In the genomic region with DNA sequence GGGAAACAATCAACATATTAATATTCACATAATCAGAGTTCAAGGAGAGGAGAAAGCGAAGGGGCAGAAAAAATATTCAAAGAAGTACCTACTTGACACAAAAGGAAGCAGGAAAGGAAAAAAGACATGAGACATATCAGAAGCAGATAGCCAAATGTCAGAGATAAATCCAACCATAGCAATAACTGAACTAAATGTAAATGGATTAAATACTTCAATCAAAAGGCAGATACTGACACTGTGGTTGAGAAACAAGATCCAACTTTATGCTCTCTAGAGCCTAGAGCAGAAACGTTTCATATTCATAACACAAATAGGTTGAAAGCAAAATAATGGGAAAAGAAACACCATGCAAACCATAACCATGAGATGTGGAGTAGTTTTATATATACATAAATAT, we compare ENCODE assay signal across 39 cellular contexts. TPM values are rescaled to one million over a fixed set of nuclear protein-coding genes. Genes with fewer than 3 reads are reported as not detected.
"Had no signal": no experiment of that assay in that cellular context is flagged by ENCODE, and none has a peak within 500 bp of the region (broad histone marks: within the 10 kb centered on the region; RNA-seq: fewer than 3 reads in every experiment).

No MANE protein-coding gene starts in this region.

- H3K36me3 ChIP-seq: breast epithelium had no signal

- H3K27me3 ChIP-seq: adrenal gland, ascending aorta, body of pancreas, brain microvascular endothelial cell, cardiac muscle cell had no signal

- H3K4me3 ChIP-seq: adrenal gland, ascending aorta, body of pancreas, breast epithelium, cardiac muscle cell had no signal

- ATAC-seq: activated naive CD4-positive, alpha-beta T cell treated with anti-CD3 and anti-CD28 coated beads, Interleukin-2, amount 50 U/mL, for 72 hours; activated naive CD8-positive, alpha-beta T cell treated with anti-CD3 and anti-CD28 coated beads, Interleukin-2, amount 50 U/mL, for 24 hours; activated T-cell treated with anti-CD3 and anti-CD28 coated beads, Interleukin-2, amount 50 U/mL, for 4 hours; activated T-cell treated with anti-CD3 and anti-CD28 coated beads, Interleukin-2, amount 50 U/mL, for 72 hours; activated T-helper 17 cell treated with anti-CD3 and anti-CD28 coated beads, Interleukin-2, amount 50 U/mL, for 72 hours; body of pancreas had no signal

- DNase-seq: activated effector memory CD4-positive, alpha-beta T cell treated with anti-CD3 and anti-CD28 coated beads, Interleukin-2, amount 50 U/mL, for 16 hours; activated effector memory CD4-positive, alpha-beta T cell treated with Interleukin-2 at 50 U/mL for 16 hours; activated gamma-delta T cell; activated gamma-delta T cell treated with Interleukin-2 at 50 U/mL for 16 hours; activated naive CD4-positive, alpha-beta T cell; activated naive CD4-positive, alpha-beta T cell treated with anti-CD3 and anti-CD28 coated beads for 36 hours; activated naive CD4-positive, alpha-beta T cell treated with anti-CD3 and anti-CD28 coated beads, Interleukin-2, amount 10 ng/mL, durations not matched to agents 7 days and 5 days; activated naive CD4-positive, alpha-beta T cell treated with anti-CD3 and anti-CD28 coated beads, Interleukin-2, amount 50 U/mL, for 16 hours; activated naive CD4-positive, alpha-beta T cell treated with Interleukin-2 at 50 U/mL for 16 hours; activated naive CD8-positive, alpha-beta T cell treated with anti-CD3 and anti-CD28 coated beads for 36 hours; activated naive CD8-positive, alpha-beta T cell treated with anti-CD3 and anti-CD28 coated beads, Interleukin-2, amount 10 ng/mL, durations not matched to agents 7 days and 5 days; activated naive CD8-positive, alpha-beta T cell treated with anti-CD3 and anti-CD28 coated beads, Interleukin-2, amount 50 U/mL, for 24 hours; activated T-cell treated with anti-CD3 and anti-CD28 coated beads, Interleukin-2, amount 50 U/mL, for 24 hours; activated T-cell treated with anti-CD3 and anti-CD28 coated beads, Interleukin-2, amount 50 U/mL, for 4 hours; activated T-cell treated with anti-CD3 and anti-CD28 coated beads, Interleukin-2, amount 50 U/mL, for 48 hours; activated T-cell treated with anti-CD3 and anti-CD28 coated beads, Interleukin-2, amount 50 U/mL, for 72 hours; amniotic stem cell; amygdala; anterior cingulate cortex; aorta; brain microvascular endothelial cell; caudate nucleus; central memory CD4-positive, alpha-beta T cell; cerebellar nuclear complex had no signal

- H3K27ac ChIP-seq: adrenal gland, ascending aorta, body of pancreas, brain microvascular endothelial cell, breast epithelium, cardiac muscle cell had no signal

- H3K4me1 ChIP-seq: adrenal gland, ascending aorta, body of pancreas, breast epithelium had no signal

- FAIRE-seq: astrocyte, bronchial epithelial cell had no signal

- H3K9me3 ChIP-seq: adrenal gland, ascending aorta, body of pancreas had no signal

RNA-seq across cellular contexts. Expression of gene LCN1, which starts 11.8 kb away (rescaled TPM):
- total RNA-seq: activated naive CD4-positive, alpha-beta T cell treated with anti-CD3 and anti-CD28 coated beads, Interleukin-2, amount 50 U/mL, for 72 hours; activated naive CD8-positive, alpha-beta T cell treated with anti-CD3 and anti-CD28 coated beads for 36 hours; activated naive CD8-positive, alpha-beta T cell treated with anti-CD3 and anti-CD28 coated beads, Interleukin-2, amount 10 ng/mL, durations not matched to agents 7 days and 5 days; activated T-cell treated with anti-CD3 and anti-CD28 coated beads, Interleukin-2, amount 50 U/mL, for 4 hours; activated T-cell treated with anti-CD3 and anti-CD28 coated beads, Interleukin-2, amount 50 U/mL, for 72 hours; activated T-helper 1 cell treated with anti-CD3 and anti-CD28 coated beads, Interleukin-12 subunit alpha, Interleukin-12 subunit beta, Interleukin-2, Interleukin-4 antibody, amounts not matched to agents 30 ng/mL and 10 ng/mL and 1 ng/mL, durations not matched to agents 14 hours and 24 hours and 36 hours; activated T-helper 17 cell treated with anti-CD3 and anti-CD28 coated beads, Interleukin-2, amount 50 U/mL, for 72 hours; activated T-helper 2 cell treated with anti-CD3 and anti-CD28 coated beads, Interferon-gamma antibody, Interleukin-2, Interleukin-4, amounts not matched to agents 10 μg/mL and 5 μg/mL and 100 μg/mL, durations not matched to agents 14 hours and 24 hours and 36 hours; adrenal gland; ascending aorta; astrocyte; body of pancreas; breast epithelium; bronchial epithelial cell; cardiac muscle cell; cardiac septum; cerebellum had no signal
- polyA plus RNA-seq: adipose tissue, adrenal gland, aorta had no signal

RNA-seq across cellular contexts. Expression of gene OBP2A, which starts 36.5 kb away (rescaled TPM):
- total RNA-seq: activated naive CD4-positive, alpha-beta T cell treated with anti-CD3 and anti-CD28 coated beads for 36 hours; activated naive CD4-positive, alpha-beta T cell treated with anti-CD3 and anti-CD28 coated beads, Interleukin-2, amount 50 U/mL, for 72 hours; activated naive CD8-positive, alpha-beta T cell treated with anti-CD3 and anti-CD28 coated beads for 36 hours; activated naive CD8-positive, alpha-beta T cell treated with anti-CD3 and anti-CD28 coated beads, Interleukin-2, amount 10 ng/mL, durations not matched to agents 7 days and 5 days; activated T-cell treated with anti-CD3 and anti-CD28 coated beads, Interleukin-2, amount 50 U/mL, for 4 hours; activated T-cell treated with anti-CD3 and anti-CD28 coated beads, Interleukin-2, amount 50 U/mL, for 72 hours; activated T-helper 1 cell treated with anti-CD3 and anti-CD28 coated beads, Interleukin-12 subunit alpha, Interleukin-12 subunit beta, Interleukin-2, Interleukin-4 antibody, amounts not matched to agents 30 ng/mL and 10 ng/mL and 1 ng/mL, durations not matched to agents 14 hours and 24 hours and 36 hours; activated T-helper 17 cell treated with anti-CD3 and anti-CD28 coated beads, Interleukin-2, amount 50 U/mL, for 72 hours; activated T-helper 2 cell treated with anti-CD3 and anti-CD28 coated beads, Interferon-gamma antibody, Interleukin-2, Interleukin-4, amounts not matched to agents 10 μg/mL and 5 μg/mL and 100 μg/mL, durations not matched to agents 14 hours and 24 hours and 36 hours; adrenal gland; aorta; ascending aorta; astrocyte; body of pancreas; breast epithelium; bronchial epithelial cell; cardiac muscle cell; cardiac septum; cerebellum had no signal
- polyA plus RNA-seq: adipose tissue, adrenal gland, aorta, cardiac muscle cell had no signal

RNA-seq across cellular contexts. Expression of gene PAEP, which starts 52.1 kb away (rescaled TPM):
- total RNA-seq: activated naive CD4-positive, alpha-beta T cell treated with anti-CD3 and anti-CD28 coated beads for 36 hours; activated naive CD4-positive, alpha-beta T cell treated with anti-CD3 and anti-CD28 coated beads, Interleukin-2, amount 50 U/mL, for 72 hours; activated naive CD8-positive, alpha-beta T cell treated with anti-CD3 and anti-CD28 coated beads for 36 hours; activated naive CD8-positive, alpha-beta T cell treated with anti-CD3 and anti-CD28 coated beads, Interleukin-2, amount 10 ng/mL, durations not matched to agents 7 days and 5 days; activated T-cell treated with anti-CD3 and anti-CD28 coated beads, Interleukin-2, amount 50 U/mL, for 4 hours; activated T-cell treated with anti-CD3 and anti-CD28 coated beads, Interleukin-2, amount 50 U/mL, for 72 hours; activated T-helper 1 cell treated with anti-CD3 and anti-CD28 coated beads, Interleukin-12 subunit alpha, Interleukin-12 subunit beta, Interleukin-2, Interleukin-4 antibody, amounts not matched to agents 30 ng/mL and 10 ng/mL and 1 ng/mL, durations not matched to agents 14 hours and 24 hours and 36 hours; activated T-helper 17 cell treated with anti-CD3 and anti-CD28 coated beads, Interleukin-2, amount 50 U/mL, for 72 hours; activated T-helper 2 cell treated with anti-CD3 and anti-CD28 coated beads, Interferon-gamma antibody, Interleukin-2, Interleukin-4, amounts not matched to agents 10 μg/mL and 5 μg/mL and 100 μg/mL, durations not matched to agents 14 hours and 24 hours and 36 hours; adrenal gland; aorta; ascending aorta; body of pancreas; breast epithelium; bronchial epithelial cell; cardiac muscle cell; cardiac septum; cerebellum; chondrocyte had no signal
- polyA plus RNA-seq: adipose tissue, adrenal gland, aorta, cardiac muscle cell had no signal
